Comparison of ENCODE assay signal across 24 cellular contexts in genomic region chr11:106958506-106959248, GRCh38. TPM values are rescaled to one million over a fixed set of nuclear protein-coding genes. Genes with fewer than 3 reads are reported as not detected.
DNase-seq lines count a peak whose midpoint lies in the region; ATAC-seq, FAIRE-seq and TF ChIP-seq lines count a peak whose summit lies in the region.
"Had no signal": no experiment of that assay in that cellular context is flagged by ENCODE, and none has a peak within 500 bp of the region (broad histone marks: within the 10 kb centered on the region; RNA-seq: fewer than 3 reads in every experiment).

No MANE protein-coding gene starts in this region.

- no peaks in the 10 kb centered on the region for H3K9me3 ChIP-seq in smooth muscle cell (replicated peaks; ENCODE audit: low read depth)
- H3K9me3 ChIP-seq: MG63, Peyer's patch had no signal

- H3F3A ChIP-seq in smooth muscle cell (ENCODE audit: low read depth): peaks cover 5% of the 10 kb centered on the region

- H3K9ac ChIP-seq in smooth muscle cell (ENCODE audit: low read depth): no peak overlapping the region

- H3K4me1 Mint-ChIP-seq in chondrocyte (ENCODE audit: low read depth) (peaks cover 51% of the 10 kb centered on the region), osteocyte (ENCODE audit: unreplicated experiment) (peaks cover 46% of the 10 kb centered on the region)
- H3K4me1 Mint-ChIP-seq: CD8-positive, alpha-beta memory T cell had no signal

- H3K27me3 ChIP-seq in smooth muscle cell (ENCODE audit: low read depth): no peaks in the 10 kb centered on the region
- H3K27me3 ChIP-seq: MG63, Peyer's patch had no signal

- no peak for DNase-seq in Right ventricle myocardium superior
- no peak for DNase-seq in cardiac septum (ENCODE audit: low spot score)
- no peak for DNase-seq in chondrocyte (ENCODE audit: low spot score)
- DNase-seq in fibroblast of pulmonary artery (ENCODE audit: low read depth): peak; percentile 56
- DNase-seq in smooth muscle cell (lab: John Stamatoyannopoulos, UW; ENCODE audit: unreplicated experiment): no peak
- no peak for DNase-seq in NCI-H748 (lab: John Stamatoyannopoulos, UW; ENCODE audit: unreplicated experiment)
- DNase-seq in osteocyte (ENCODE audit: extremely low spot score, unreplicated experiment): no peak
- no peak for DNase-seq in HTR-8/SVneo (ENCODE audit: insufficient read length, low spot score)
- DNase-seq: 8988T; Calu3; CD8-positive, alpha-beta memory T cell; DMS153; GDM1; MG63; NCI-H1417 treated with DMSO at 0.1 percent for 48 hours; NCI-H1930; NCI-H226; NCI-H510A treated with DMSO at 0.1 percent for 48 hours; NCI-H774; Peyer's patch had no signal

- no peak overlapping the region for H3K4me2 ChIP-seq in smooth muscle cell

- H3K4me3 ChIP-seq in fibroblast of pulmonary artery (replicated peaks; ENCODE audit: low read depth, low read length): no peak overlapping the region
- no peak overlapping the region for H3K4me3 ChIP-seq in smooth muscle cell
- H3K4me3 ChIP-seq: K562, MG63, Peyer's patch had no signal

- TF ChIP-seq CTCF in chondrocyte (IDR thresholded peaks at IDR 0.05) (no peak), fibroblast of pulmonary artery (IDR thresholded peaks at IDR 0.05; ENCODE audit: low read length, missing control alignments) (no peak), smooth muscle cell (IDR thresholded peaks at IDR 0.05; ENCODE audit: borderline replicate concordance, insufficient read depth, poor library complexity, severe bottlenecking) (no peak), osteocyte (IDR thresholded peaks at IDR 0.05) (no peak)

- peaks cover 25% of the 10 kb centered on the region for H3K4me1 ChIP-seq in smooth muscle cell (ENCODE audit: low read depth)
- H3K4me1 ChIP-seq: Peyer's patch had no signal

- H3K27ac Mint-ChIP-seq in chondrocyte (ENCODE audit: unreplicated experiment): peak overlapping the region; percentile 18
- H3K27ac Mint-ChIP-seq in osteocyte (ENCODE audit: unreplicated experiment): no peak overlapping the region
- H3K27ac Mint-ChIP-seq: CD8-positive, alpha-beta memory T cell had no signal

- H3K36me3 ChIP-seq in smooth muscle cell (ENCODE audit: low read depth): no peaks in the 10 kb centered on the region
- H3K36me3 ChIP-seq: MG63, Peyer's patch had no signal

- H3K36me3 Mint-ChIP-seq in chondrocyte (ENCODE audit: low read depth) (peaks cover 9% of the 10 kb centered on the region), osteocyte (ENCODE audit: unreplicated experiment) (no peaks in the 10 kb centered on the region)
- H3K36me3 Mint-ChIP-seq: CD8-positive, alpha-beta memory T cell had no signal

- intact Hi-C loops in Right ventricle myocardium superior (cut with DNase I) (no loop called here), cardiac septum (cut with DNase I) (no loop called here)

- H2AFZ ChIP-seq in smooth muscle cell (ENCODE audit: low read depth): no peak overlapping the region

- peak; percentile 62 for ATAC-seq in Right ventricle myocardium superior (ENCODE audit: poor library complexity)
- ATAC-seq: HepG2, K562 had no signal

- no peaks in the 10 kb centered on the region for H4K20me1 ChIP-seq in smooth muscle cell (ENCODE audit: low read depth)

- no peak for FAIRE-seq in HTR-8/SVneo (lab: Jason Lieb, UNC)
- FAIRE-seq: HepG2, K562 had no signal

- no peaks in the 10 kb centered on the region for H3K79me2 ChIP-seq in smooth muscle cell (ENCODE audit: low read depth)

- WGBS in smooth muscle cell (ENCODE audit: low lambda C conversion rate): 75% methylated on average over 7 of the region's 7 CpGs

- no peaks in the 10 kb centered on the region for H3K27me3 Mint-ChIP-seq in chondrocyte (ENCODE audit: low read depth)
- H3K27me3 Mint-ChIP-seq in osteocyte (ENCODE audit: unreplicated experiment): peaks cover 5% of the 10 kb centered on the region
- H3K27me3 Mint-ChIP-seq: CD8-positive, alpha-beta memory T cell had no signal

- no peak overlapping the region for H3K4me3 Mint-ChIP-seq in chondrocyte (ENCODE audit: unreplicated experiment)
- H3K4me3 Mint-ChIP-seq in osteocyte (ENCODE audit: unreplicated experiment): no peak overlapping the region
- H3K4me3 Mint-ChIP-seq: CD8-positive, alpha-beta memory T cell had no signal

- H3K9me3 Mint-ChIP-seq in chondrocyte (ENCODE audit: low read depth): peaks cover 3% of the 10 kb centered on the region
- peaks cover 8% of the 10 kb centered on the region for H3K9me3 Mint-ChIP-seq in osteocyte (ENCODE audit: unreplicated experiment)

- H3K27ac ChIP-seq in smooth muscle cell (ENCODE audit: low read depth): peak overlapping the region; percentile 73
- H3K27ac ChIP-seq: C4-2B, Peyer's patch had no signal

RNA-seq across cellular contexts. Expression of gene GUCY1A2, which starts 59.6 kb away (rescaled TPM):
- total RNA-seq in Right ventricle myocardium superior: 10.6 TPM
- total RNA-seq in cardiac septum: 11.0 TPM
- total RNA-seq in chondrocyte: 0.80 to 17.4 TPM (median 17.4 TPM) in 3 replicates
- total RNA-seq in smooth muscle cell: 1.1 and 1.6 TPM in 2 replicates
- polyA plus RNA-seq in smooth muscle cell: 0.08 and 0.18 TPM in 2 replicates
- total RNA-seq in osteocyte: 0.68 and 0.78 TPM in 2 replicates
- total RNA-seq: Calu3; CD8-positive, alpha-beta memory T cell; LHCN-M2 had no signal
- polyA plus RNA-seq: CD8-positive, alpha-beta memory T cell had no signal
